16 cellular contexts compared by ENCODE assay signal in genomic region chr20:1331101-1331500, GRCh38. TPM values are rescaled to one million over a fixed set of nuclear protein-coding genes. Genes with fewer than 3 reads are reported as not detected.
DNase-seq lines count a peak whose midpoint lies in the region; ATAC-seq and TF ChIP-seq lines count a peak whose summit lies in the region.
"Had no signal": no experiment of that assay in that cellular context is flagged by ENCODE, and none has a peak within 500 bp of the region (broad histone marks: within the 10 kb centered on the region; RNA-seq: fewer than 3 reads in every experiment).

No MANE protein-coding gene starts in this region.

- H4K8ac ChIP-seq in mesenchymal stem cell (ENCODE audit: low read length): no peak overlapping the region

- peak overlapping the region; percentile 63 for H3K27ac Mint-ChIP-seq in activated CD4-positive, alpha-beta T cell treated with anti-CD3 and anti-CD28 coated beads, Interleukin-2, amount 10 ng/mL, durations not matched to agents 24 days and 14 days
- peak overlapping the region; percentile 35 for H3K27ac Mint-ChIP-seq in activated T-helper 1 cell treated with anti-CD3 and anti-CD28 coated beads, Interleukin-12 subunit alpha, Interleukin-12 subunit beta, Interleukin-2, Interleukin-4 antibody, amounts not matched to agents 30 ng/mL and 10 ng/mL and 1 ng/mL, durations not matched to agents 14 hours and 24 hours and 36 hours
- peak overlapping the region; percentile 70 for H3K27ac Mint-ChIP-seq in stimulated activated effector memory CD8-positive, alpha-beta T cell treated with anti-CD3 and anti-CD28 coated beads, Interleukin-12 subunit alpha, Interleukin-12 subunit beta, amount 100 ng/mL, for 72 hours
- H3K27ac Mint-ChIP-seq in CD14-positive monocyte: peak overlapping the region in 3 of 7 donors; percentile 40 to 82 (median 50)

- 96% methylated on average over 2 of the region's 2 CpGs for WGBS in hepatocyte (ENCODE audit: low lambda C conversion rate, missing lambda C conversion rate)
- WGBS in mesenchymal stem cell: 95% methylated on average over 2 of the region's 2 CpGs

- H2BK5ac ChIP-seq in mesenchymal stem cell (ENCODE audit: low read depth, low read length, poor library complexity, severe bottlenecking): no peak overlapping the region

- H4K91ac ChIP-seq in mesenchymal stem cell (ENCODE audit: low read length): no peak overlapping the region

- intact Hi-C loops in activated CD4-positive, alpha-beta T cell treated with anti-CD3 and anti-CD28 coated beads, Interleukin-2, amount 10 ng/mL, durations not matched to agents 24 days and 14 days (cut with micrococcal nuclease): no loop called here
- intact Hi-C loops in activated T-helper 1 cell treated with anti-CD3 and anti-CD28 coated beads, Interleukin-12 subunit alpha, Interleukin-12 subunit beta, Interleukin-2, Interleukin-4 antibody, amounts not matched to agents 30 ng/mL and 10 ng/mL and 1 ng/mL, durations not matched to agents 14 hours and 24 hours and 36 hours (cut with micrococcal nuclease): no loop called here
- intact Hi-C loops in CD14-positive monocyte (cut with micrococcal nuclease): loop anchor here in 1 of 2 donors (10.0 kb wide), 1 partner anchor 1134 kb away; no protein-coding TSS in a partner anchor

- H3K18ac ChIP-seq in mesenchymal stem cell (ENCODE audit: low read depth in 1 of 2, low read length in 2 of 2): no peak overlapping the region

- no peak overlapping the region for H3K14ac ChIP-seq in mesenchymal stem cell (ENCODE audit: low read length in 2 of 2)

- no peak overlapping the region for H2AK5ac ChIP-seq in mesenchymal stem cell (ENCODE audit: low read length, severe bottlenecking)

- no peak for DNase-seq in activated CD4-positive, alpha-beta T cell treated with anti-CD3 and anti-CD28 coated beads, Interleukin-2, amount 10 ng/mL, durations not matched to agents 24 days and 14 days
- DNase-seq in activated CD4-positive, alpha-beta T cell treated with anti-CD3 and anti-CD28 coated beads, Interleukin-2, amount 50 U/mL, for 1 hour: no peak
- no peak for DNase-seq in activated T-helper 1 cell treated with anti-CD3 and anti-CD28 coated beads, Interleukin-12 subunit alpha, Interleukin-12 subunit beta, Interleukin-2, Interleukin-4 antibody, amounts not matched to agents 30 ng/mL and 10 ng/mL and 1 ng/mL, durations not matched to agents 14 hours and 24 hours and 36 hours (ENCODE audit: low spot score)
- DNase-seq in hepatocyte (ENCODE audit: low spot score) (peak; percentile 1), NCI-H1930 (lab: John Stamatoyannopoulos, UW) (no peak), mesenchymal stem cell (no peak), CD14-positive monocyte (ENCODE audit: low spot score) (no peak)
- peak in 1 of 2 donors; percentile 42 for DNase-seq in stimulated activated effector memory CD8-positive, alpha-beta T cell treated with anti-CD3 and anti-CD28 coated beads, Interleukin-12 subunit alpha, Interleukin-12 subunit beta, amount 100 ng/mL, for 72 hours (ENCODE audit: low spot score in 2 of 2)
- DNase-seq: cortex of kidney, DMS153, foreskin melanocyte, left colon, NCI-H1092 treated with DMSO at 0.1 percent for 48 hours, NCI-H774, SHP77 had no signal

- peak overlapping the region; percentile 100 for H3K27ac ChIP-seq in hepatocyte
- H3K27ac ChIP-seq in mesenchymal stem cell (ENCODE audit: low read length, poor library complexity, severe bottlenecking): no peak overlapping the region
- H3K27ac ChIP-seq: A549 had no signal

- no peak for TF ChIP-seq CTCF in hepatocyte (IDR thresholded peaks at IDR 0.05; ENCODE audit: poor library complexity)
- TF ChIP-seq CTCF in CD14-positive monocyte (IDR thresholded peaks at IDR 0.05): no peak

- no peaks in the 10 kb centered on the region for H4K20me1 ChIP-seq in hepatocyte (ENCODE audit: insufficient read depth, poor library complexity, severe bottlenecking)

- H3K9me2 ChIP-seq in hepatocyte (replicated peaks; ENCODE audit: insufficient read depth): no peaks in the 10 kb centered on the region

- no peaks in the 10 kb centered on the region for H3K9me3 Mint-ChIP-seq in activated CD4-positive, alpha-beta T cell treated with anti-CD3 and anti-CD28 coated beads, Interleukin-2, amount 10 ng/mL, durations not matched to agents 24 days and 14 days
- H3K9me3 Mint-ChIP-seq in activated T-helper 1 cell treated with anti-CD3 and anti-CD28 coated beads, Interleukin-12 subunit alpha, Interleukin-12 subunit beta, Interleukin-2, Interleukin-4 antibody, amounts not matched to agents 30 ng/mL and 10 ng/mL and 1 ng/mL, durations not matched to agents 14 hours and 24 hours and 36 hours: no peaks in the 10 kb centered on the region
- H3K9me3 Mint-ChIP-seq in stimulated activated effector memory CD8-positive, alpha-beta T cell treated with anti-CD3 and anti-CD28 coated beads, Interleukin-12 subunit alpha, Interleukin-12 subunit beta, amount 100 ng/mL, for 72 hours: no peaks in the 10 kb centered on the region
- H3K9me3 Mint-ChIP-seq in CD14-positive monocyte: peaks cover 0 to 2% (median 0%) of the 10 kb centered on the region in 7 donors

- H3K23ac ChIP-seq in mesenchymal stem cell (ENCODE audit: low read length in 2 of 2): no peak overlapping the region

- H3K36me3 Mint-ChIP-seq in activated CD4-positive, alpha-beta T cell treated with anti-CD3 and anti-CD28 coated beads, Interleukin-2, amount 10 ng/mL, durations not matched to agents 24 days and 14 days (ENCODE audit: low read depth): peaks cover 31% of the 10 kb centered on the region
- H3K36me3 Mint-ChIP-seq in activated T-helper 1 cell treated with anti-CD3 and anti-CD28 coated beads, Interleukin-12 subunit alpha, Interleukin-12 subunit beta, Interleukin-2, Interleukin-4 antibody, amounts not matched to agents 30 ng/mL and 10 ng/mL and 1 ng/mL, durations not matched to agents 14 hours and 24 hours and 36 hours (ENCODE audit: low read depth): peaks cover 19% of the 10 kb centered on the region
- peaks cover 22% of the 10 kb centered on the region for H3K36me3 Mint-ChIP-seq in stimulated activated effector memory CD8-positive, alpha-beta T cell treated with anti-CD3 and anti-CD28 coated beads, Interleukin-12 subunit alpha, Interleukin-12 subunit beta, amount 100 ng/mL, for 72 hours
- peaks cover 22 to 28% of the 10 kb centered on the region in 2 donors for H3K36me3 Mint-ChIP-seq in CD14-positive monocyte

- no peak for ATAC-seq in stimulated activated effector memory CD8-positive, alpha-beta T cell treated with anti-CD3 and anti-CD28 coated beads, Interleukin-12 subunit alpha, Interleukin-12 subunit beta, amount 100 ng/mL, for 72 hours
- ATAC-seq: A549, left colon had no signal

- no peak overlapping the region for H3K9ac ChIP-seq in mesenchymal stem cell (ENCODE audit: low read length)

- no peak overlapping the region for H3K4me3 Mint-ChIP-seq in activated CD4-positive, alpha-beta T cell treated with anti-CD3 and anti-CD28 coated beads, Interleukin-2, amount 10 ng/mL, durations not matched to agents 24 days and 14 days
- H3K4me3 Mint-ChIP-seq in activated T-helper 1 cell treated with anti-CD3 and anti-CD28 coated beads, Interleukin-12 subunit alpha, Interleukin-12 subunit beta, Interleukin-2, Interleukin-4 antibody, amounts not matched to agents 30 ng/mL and 10 ng/mL and 1 ng/mL, durations not matched to agents 14 hours and 24 hours and 36 hours: no peak overlapping the region
- H3K4me3 Mint-ChIP-seq in stimulated activated effector memory CD8-positive, alpha-beta T cell treated with anti-CD3 and anti-CD28 coated beads, Interleukin-12 subunit alpha, Interleukin-12 subunit beta, amount 100 ng/mL, for 72 hours: no peak overlapping the region
- H3K4me3 Mint-ChIP-seq in CD14-positive monocyte: no peak overlapping the region

- H3K4me2 ChIP-seq in hepatocyte (no peak overlapping the region), mesenchymal stem cell (ENCODE audit: low read length, poor library complexity, severe bottlenecking) (no peak overlapping the region)
- H3K4me2 ChIP-seq: A549 had no signal

- H2AFZ ChIP-seq in hepatocyte (no peak overlapping the region), mesenchymal stem cell (ENCODE audit: low read depth, low read length) (no peak overlapping the region)

- no peaks in the 10 kb centered on the region for H3K9me3 ChIP-seq in hepatocyte (ENCODE audit: low read depth)
- H3K9me3 ChIP-seq in mesenchymal stem cell (ENCODE audit: control insufficient read depth, low read length): no peaks in the 10 kb centered on the region
- H3K9me3 ChIP-seq: A549 had no signal

- no peaks in the 10 kb centered on the region for H3K27me3 Mint-ChIP-seq in activated CD4-positive, alpha-beta T cell treated with anti-CD3 and anti-CD28 coated beads, Interleukin-2, amount 10 ng/mL, durations not matched to agents 24 days and 14 days
- no peaks in the 10 kb centered on the region for H3K27me3 Mint-ChIP-seq in activated T-helper 1 cell treated with anti-CD3 and anti-CD28 coated beads, Interleukin-12 subunit alpha, Interleukin-12 subunit beta, Interleukin-2, Interleukin-4 antibody, amounts not matched to agents 30 ng/mL and 10 ng/mL and 1 ng/mL, durations not matched to agents 14 hours and 24 hours and 36 hours (ENCODE audit: insufficient read depth)
- peaks cover 0 to 2% (median 0%) of the 10 kb centered on the region in 3 donors for H3K27me3 Mint-ChIP-seq in CD14-positive monocyte (ENCODE audit: low read depth in 3 of 3)

- H3K79me2 ChIP-seq in hepatocyte: peaks cover 59% of the 10 kb centered on the region

- peak overlapping the region in 1 of 2 experiments; percentile 7 for H3K4ac ChIP-seq in mesenchymal stem cell (ENCODE audit: low read depth in 1 of 2, low read length in 2 of 2)

- H3K79me1 ChIP-seq in mesenchymal stem cell (replicated peaks; ENCODE audit: low read length, poor library complexity, severe bottlenecking): peaks cover 54% of the 10 kb centered on the region

- H2BK15ac ChIP-seq in mesenchymal stem cell (ENCODE audit: low read depth, poor library complexity, severe bottlenecking): no peak overlapping the region

- H2BK12ac ChIP-seq in mesenchymal stem cell (ENCODE audit: low read length in 2 of 2): peak overlapping the region in 1 of 2 experiments; percentile 19

- H2BK120ac ChIP-seq in mesenchymal stem cell (ENCODE audit: low read depth, low read length): no peak overlapping the region

- no peaks in the 10 kb centered on the region for H3K36me3 ChIP-seq in hepatocyte (replicated peaks; ENCODE audit: insufficient read depth, low read depth)
- peaks cover 23 to 40% of the 10 kb centered on the region in 2 experiments for H3K36me3 ChIP-seq in mesenchymal stem cell (ENCODE audit: control insufficient read depth in 1 of 2, insufficient read depth in 2 of 2, low read depth in 1 of 2, low read length in 2 of 2)

- no peaks in the 10 kb centered on the region for H3K27me3 ChIP-seq in hepatocyte
- no peaks in the 10 kb centered on the region for H3K27me3 ChIP-seq in mesenchymal stem cell (ENCODE audit: control insufficient read depth in 1 of 2, insufficient read depth in 1 of 2, low read length in 2 of 2)

- peaks cover 50% of the 10 kb centered on the region for H3K4me1 Mint-ChIP-seq in activated CD4-positive, alpha-beta T cell treated with anti-CD3 and anti-CD28 coated beads, Interleukin-2, amount 10 ng/mL, durations not matched to agents 24 days and 14 days
- peaks cover 38% of the 10 kb centered on the region for H3K4me1 Mint-ChIP-seq in activated T-helper 1 cell treated with anti-CD3 and anti-CD28 coated beads, Interleukin-12 subunit alpha, Interleukin-12 subunit beta, Interleukin-2, Interleukin-4 antibody, amounts not matched to agents 30 ng/mL and 10 ng/mL and 1 ng/mL, durations not matched to agents 14 hours and 24 hours and 36 hours (ENCODE audit: low read depth)
- peaks cover 50% of the 10 kb centered on the region for H3K4me1 Mint-ChIP-seq in stimulated activated effector memory CD8-positive, alpha-beta T cell treated with anti-CD3 and anti-CD28 coated beads, Interleukin-12 subunit alpha, Interleukin-12 subunit beta, amount 100 ng/mL, for 72 hours
- peaks cover 34% of the 10 kb centered on the region for H3K4me1 Mint-ChIP-seq in CD14-positive monocyte

- H3K4me1 ChIP-seq in hepatocyte (ENCODE audit: insufficient read depth) (peaks cover 33% of the 10 kb centered on the region), mesenchymal stem cell (ENCODE audit: control insufficient read depth, insufficient read depth, low read depth, low read length) (peaks cover 21% of the 10 kb centered on the region)

- H3K4me3 ChIP-seq in hepatocyte: no peak overlapping the region
- no peak overlapping the region for H3K4me3 ChIP-seq in mesenchymal stem cell (ENCODE audit: insufficient read depth in 1 of 2, low read depth in 1 of 2, low read length in 2 of 2)
- H3K4me3 ChIP-seq: A549 had no signal

RNA-seq across cellular contexts. Expression of gene SDCBP2, which starts 2.2 kb away (rescaled TPM):
- 2.0 and 3.0 TPM in 2 replicates for total RNA-seq in activated CD4-positive, alpha-beta T cell treated with anti-CD3 and anti-CD28 coated beads, Interleukin-2, amount 10 ng/mL, durations not matched to agents 24 days and 14 days
- 2.2 and 2.6 TPM in 2 replicates for total RNA-seq in activated T-helper 1 cell treated with anti-CD3 and anti-CD28 coated beads, Interleukin-12 subunit alpha, Interleukin-12 subunit beta, Interleukin-2, Interleukin-4 antibody, amounts not matched to agents 30 ng/mL and 10 ng/mL and 1 ng/mL, durations not matched to agents 14 hours and 24 hours and 36 hours
- total RNA-seq in hepatocyte: 57.2 and 64.1 TPM in 2 replicates
- polyA plus RNA-seq in hepatocyte: 74.4 and 83.3 TPM in 2 replicates
- 1.6 TPM for polyA plus RNA-seq in mesenchymal stem cell (2013, experiment 1 of 2)
- 1.8 TPM for polyA plus RNA-seq in mesenchymal stem cell (2013, experiment 2 of 2)
- under 1 TPM; 0.69 to 0.71 TPM for polyA plus RNA-seq in CD14-positive monocyte

Comparison
In these comparisons a context has a peak if more than half of its experiments do, and no peak if none do; other contexts are left out.
1. RNA of gene SDCBP2, which starts 2.2 kb away (total RNA-seq): 57.2 to 64.1 TPM in hepatocyte; 2.2 to 2.6 TPM in activated T-helper 1 cell treated with anti-CD3 and anti-CD28 coated beads, Interleukin-12 subunit alpha, Interleukin-12 subunit beta, Interleukin-2, Interleukin-4 antibody, amounts not matched to agents 30 ng/mL and 10 ng/mL and 1 ng/mL, durations not matched to agents 14 hours and 24 hours and 36 hours and 2.0 to 3.0 TPM in activated CD4-positive, alpha-beta T cell treated with anti-CD3 and anti-CD28 coated beads, Interleukin-2, amount 10 ng/mL, durations not matched to agents 24 days and 14 days; every median in the first group is over 10 times any median in the second.